ENCODE assay signal across 1 cellular context in the genomic region with DNA sequence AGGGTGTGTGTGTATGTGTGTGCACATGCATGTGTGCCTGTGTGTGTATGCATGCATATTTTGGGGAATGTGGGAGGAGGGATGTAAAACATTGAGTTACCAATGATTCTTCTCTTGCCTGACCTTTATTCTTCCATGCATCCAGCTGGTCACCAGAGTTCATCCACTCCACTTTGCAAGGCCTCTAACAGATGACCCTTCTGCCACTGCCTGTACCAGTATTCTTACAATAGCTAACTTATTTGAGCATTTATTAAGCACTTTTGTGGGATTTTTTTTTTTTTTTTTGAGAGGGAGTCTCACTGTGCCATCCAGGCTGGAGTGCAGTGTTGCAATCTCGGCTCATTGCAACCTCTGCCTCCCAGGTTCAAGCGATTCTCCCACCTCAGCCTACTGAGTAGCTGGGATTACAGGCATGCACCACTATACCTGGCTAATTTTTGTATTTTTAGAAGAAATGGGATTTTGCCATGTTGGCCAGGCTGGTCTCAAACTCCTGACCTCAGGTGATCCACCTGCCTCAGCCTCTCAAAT.
TF ChIP-seq lines count a peak whose summit lies in the region.

No MANE protein-coding gene starts in this region.

TF ChIP-seq in liver, 16 proteins besides CTCF, POLR2A, EP300 and RAD21 (continued from another document):
- TF ChIP-seq HNF4A (conservative IDR thresholded peaks at IDR 0.05) (peak in 1 of 2 donors; percentile 24), SP1 (IDR thresholded peaks at IDR 0.05) (peak; percentile 24)
TF ChIP-seq in liver: peak in this region for 3; not testable (repeated sequence) for 13.
